6 cellular contexts compared by ENCODE assay signal in genomic region chr2:176383100-176383499, GRCh38.
"Had no signal": no experiment of that assay in that cellular context is flagged by ENCODE, and none has a peak within 500 bp of the region (broad histone marks: within the 10 kb centered on the region; RNA-seq: fewer than 3 reads in every experiment).

No MANE protein-coding gene starts in this region.

- H2AFZ ChIP-seq: GM23338 had no signal

- H3K4me1 ChIP-seq: HAP-1 had no signal

- H3K9me3 ChIP-seq: HAP-1 had no signal

- DNase-seq: H7, HFFc6 had no signal

- H3K27ac ChIP-seq: HL-60 had no signal

- H3K4me3 ChIP-seq: GM23338, HAP-1 had no signal

- H3K4me2 ChIP-seq: GM23338 had no signal

- ATAC-seq: GM23338, HCT116 had no signal

- H3K36me3 ChIP-seq: HAP-1 had no signal
